In the genomic region with DNA sequence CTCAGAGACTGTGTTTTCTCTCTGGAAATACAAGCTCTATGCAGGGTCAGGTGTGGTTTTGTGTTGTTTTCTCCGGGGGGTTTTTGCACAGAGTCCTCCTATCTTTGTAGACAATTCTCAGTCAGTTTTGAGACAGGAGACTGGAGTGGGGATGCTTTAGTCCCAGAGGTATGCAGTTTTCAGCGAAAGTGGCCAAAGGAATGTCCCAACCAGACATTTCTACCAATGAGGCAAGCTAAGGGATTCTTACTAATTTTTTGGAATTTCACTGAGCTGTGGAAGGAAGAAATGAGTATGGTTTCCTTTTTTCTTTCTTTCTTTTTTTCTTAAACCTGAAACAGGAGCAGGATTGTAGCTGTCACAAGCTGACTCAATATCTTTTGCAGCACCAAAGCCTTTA, we compare ENCODE assay signal across 14 cellular contexts. TPM values are rescaled to one million over a fixed set of nuclear protein-coding genes. Genes with fewer than 3 reads are reported as not detected.
DNase-seq lines count a peak whose midpoint lies in the region; ATAC-seq and TF ChIP-seq lines count a peak whose summit lies in the region.
"Had no signal": no experiment of that assay in that cellular context is flagged by ENCODE, and none has a peak within 500 bp of the region (broad histone marks: within the 10 kb centered on the region; RNA-seq: fewer than 3 reads in every experiment).

No MANE protein-coding gene starts in this region.

- H3K9me3 ChIP-seq in ascending aorta (no peaks in the 10 kb centered on the region), thoracic aorta (no peaks in the 10 kb centered on the region)

- no peaks in the 10 kb centered on the region for H3K27me3 Mint-ChIP-seq in natural killer cell (ENCODE audit: low read depth in 2 of 2)

- peak overlapping the region; percentile 84 to 93 for H3K27ac ChIP-seq in ascending aorta
- H3K27ac ChIP-seq in thoracic aorta = peak overlapping the region; percentile 97

- peak; percentile 17 for ATAC-seq in thoracic aorta (ENCODE audit: insufficient number of reproducible peaks, low FRiP score, low read depth)
- ATAC-seq in natural killer cell = no peak

- DNase-seq in GM04504 (ENCODE audit: low read depth) (peak; percentile 24), ascending aorta (ENCODE audit: low spot score in 2 of 2) (peak in 1 of 2 donors; percentile 73), iris pigment epithelial cell (ENCODE audit: low read depth) (peak; percentile 45), thoracic aorta (ENCODE audit: low spot score) (no peak), NCI-H1694 (lab: John Stamatoyannopoulos, UW) (no peak), natural killer cell (no peak)
- DNase-seq in activated CD8-positive, alpha-beta memory T cell treated with anti-CD3 and anti-CD28 coated beads, Interleukin-2, amount 50 U/mL, for 48 hours = no peak
- DNase-seq: activated CD4-positive, alpha-beta T cell treated with anti-CD3 and anti-CD28 coated beads, Interleukin-2, amount 50 U/mL, for 48 hours; Calu3; dermis blood vessel endothelial cell; NCI-H1436; NK-92 treated with Interleukin-12 subunit alpha and Interleukin-12 subunit beta, amount 100 ng/mL, for 24 hours; SW 1271 had no signal

- intact Hi-C loops in ascending aorta (cut with DNase I) = no loop called here
- intact Hi-C loops in natural killer cell (cut with micrococcal nuclease) = no loop called here

- no peaks in the 10 kb centered on the region for H3K9me3 Mint-ChIP-seq in natural killer cell
- H3K9me3 Mint-ChIP-seq: IgD-negative memory B cell had no signal

- H3K4me3 ChIP-seq in ascending aorta = no peak overlapping the region
- peak overlapping the region; percentile 16 for H3K4me3 ChIP-seq in thoracic aorta

- no peaks in the 10 kb centered on the region for H3K4me1 Mint-ChIP-seq in natural killer cell
- H3K4me1 Mint-ChIP-seq: IgD-negative memory B cell had no signal

- TF ChIP-seq CTCF in ascending aorta (IDR thresholded peaks at IDR 0.05) = no peak
- TF ChIP-seq CTCF in thoracic aorta (IDR thresholded peaks at IDR 0.05) = no peak
- no peak for TF ChIP-seq CTCF in natural killer cell (IDR thresholded peaks at IDR 0.05)

- H3K27ac Mint-ChIP-seq in natural killer cell = no peak overlapping the region
- H3K27ac Mint-ChIP-seq: IgD-negative memory B cell had no signal

- H3K36me3 ChIP-seq in ascending aorta (no peaks in the 10 kb centered on the region), thoracic aorta (no peaks in the 10 kb centered on the region)

- no peaks in the 10 kb centered on the region for H3K36me3 Mint-ChIP-seq in natural killer cell
- H3K36me3 Mint-ChIP-seq: IgD-negative memory B cell had no signal

- no peaks in the 10 kb centered on the region for H3K27me3 ChIP-seq in ascending aorta
- no peaks in the 10 kb centered on the region for H3K27me3 ChIP-seq in thoracic aorta (replicated peaks; ENCODE audit: insufficient read depth)

- peaks cover 0 to 19% of the 10 kb centered on the region in 2 donors for H3K4me1 ChIP-seq in ascending aorta
- H3K4me1 ChIP-seq in thoracic aorta (ENCODE audit: control insufficient read depth in 1 of 2, low read depth in 2 of 2) = peaks cover 12 to 24% of the 10 kb centered on the region in 2 donors

- no peak overlapping the region for H3K4me3 Mint-ChIP-seq in natural killer cell
- H3K4me3 Mint-ChIP-seq: IgD-negative memory B cell had no signal

RNA-seq across cellular contexts. Expression of a gene that starts 35.3 kb away (rescaled TPM):
- 1,314 TPM for total RNA-seq in ascending aorta
- 100 to 1,000 TPM; 341 to 509 TPM for total RNA-seq in thoracic aorta
- 1 to 10 TPM; 3.3 to 5.5 (median 4.2) TPM for total RNA-seq in natural killer cell

Comparison
In these comparisons a context has a peak if more than half of its experiments do, and no peak if none do; other contexts are left out.
1. DNase-seq: peak in GM04504 (single experiment) and iris pigment epithelial cell (single experiment); none in thoracic aorta (single experiment), NCI-H1694 (single experiment), activated CD8-positive, alpha-beta memory T cell treated with anti-CD3 and anti-CD28 coated beads, Interleukin-2, amount 50 U/mL, for 48 hours (single experiment) and natural killer cell (single experiment).
2. RNA of a gene that starts 35.3 kb away (total RNA-seq): 1,314 TPM in ascending aorta (single experiment) and 341 to 509 TPM in thoracic aorta; 3.3 to 5.5 TPM in natural killer cell; every median in the first group is over 10 times any median in the second.